Comparison of ENCODE assay signal across 24 cellular contexts in genomic region chr9:131555841-131556673, GRCh38. TPM values are rescaled to one million over a fixed set of nuclear protein-coding genes. Genes with fewer than 3 reads are reported as not detected.
"Had no signal": no experiment of that assay in that cellular context is flagged by ENCODE, and none has a peak within 500 bp of the region (broad histone marks: within the 10 kb centered on the region; RNA-seq: fewer than 3 reads in every experiment).

No MANE protein-coding gene starts in this region.

- H3K27ac Mint-ChIP-seq: activated CD4-positive, alpha-beta memory T cell treated with anti-CD3 and anti-CD28 coated beads, Interleukin-2, amount 10 ng/mL, durations not matched to agents 7 days and 5 days; activated naive CD4-positive, alpha-beta T cell treated with anti-CD3 and anti-CD28 coated beads, Interleukin-2, amount 50 U/mL, for 24 hours had no signal

- H3K36me3 ChIP-seq: ascending aorta, MG63 had no signal

- DNase-seq: activated CD4-positive, alpha-beta memory T cell treated with anti-CD3 and anti-CD28 coated beads, Interleukin-2, amount 10 ng/mL, durations not matched to agents 7 days and 5 days; activated CD4-positive, alpha-beta T cell treated with anti-CD3 and anti-CD28 coated beads, Interleukin-2, amount 50 U/mL, for 1 hour; activated CD4-positive, CD25-positive, alpha-beta regulatory T cell; activated CD8-positive, alpha-beta memory T cell treated with anti-CD3 and anti-CD28 coated beads, Interleukin-2, amount 50 U/mL, for 48 hours; activated naive CD4-positive, alpha-beta T cell; activated T-cell treated with anti-CD3 and anti-CD28 coated beads, Interleukin-2, amount 50 U/mL, for 1 hour; body of pancreas; central memory CD4-positive, alpha-beta T cell; MG63; NCI-H1105; NCI-H1436; NCI-H1694 treated with DMSO at 0.1 percent for 48 hours; NCI-H2081; NCI-H510A treated with DMSO at 0.1 percent for 48 hours; NCI-H69; NK-92 treated with Interleukin-12 subunit alpha and Interleukin-12 subunit beta, amount 100 ng/mL, for 24 hours; PC-3; SHP77 treated with DMSO at 0.1 percent for 48 hours; T-helper 2 cell; T1000 had no signal

- H3K4me3 ChIP-seq: ascending aorta, body of pancreas, MG63 had no signal

- H3K4me3 Mint-ChIP-seq: activated CD4-positive, alpha-beta memory T cell treated with anti-CD3 and anti-CD28 coated beads, Interleukin-2, amount 10 ng/mL, durations not matched to agents 7 days and 5 days; activated naive CD4-positive, alpha-beta T cell treated with anti-CD3 and anti-CD28 coated beads, Interleukin-2, amount 50 U/mL, for 24 hours had no signal

- H3K27ac ChIP-seq: ascending aorta, body of pancreas had no signal

- H3K4me1 ChIP-seq: ascending aorta, body of pancreas had no signal

- H3K4me1 Mint-ChIP-seq: activated naive CD4-positive, alpha-beta T cell treated with anti-CD3 and anti-CD28 coated beads, Interleukin-2, amount 50 U/mL, for 24 hours had no signal

- H3K36me3 Mint-ChIP-seq: activated naive CD4-positive, alpha-beta T cell treated with anti-CD3 and anti-CD28 coated beads, Interleukin-2, amount 50 U/mL, for 24 hours had no signal

- ATAC-seq: body of pancreas, PC-3 had no signal

- H3K27me3 ChIP-seq: body of pancreas, MG63 had no signal

- H3K9me3 Mint-ChIP-seq: activated CD4-positive, alpha-beta memory T cell treated with anti-CD3 and anti-CD28 coated beads, Interleukin-2, amount 10 ng/mL, durations not matched to agents 7 days and 5 days; activated naive CD4-positive, alpha-beta T cell treated with anti-CD3 and anti-CD28 coated beads, Interleukin-2, amount 50 U/mL, for 24 hours had no signal

- H3K9me3 ChIP-seq: body of pancreas, MG63 had no signal

RNA-seq across cellular contexts. Expression of gene PRRT1B, which starts 10.7 kb away (rescaled TPM):
- total RNA-seq: activated CD4-positive, alpha-beta memory T cell treated with anti-CD3 and anti-CD28 coated beads, Interleukin-2, amount 10 ng/mL, durations not matched to agents 7 days and 5 days; ascending aorta; bronchial epithelial cell; PC-3; SK-MEL-5 had no signal
